Comparison of ENCODE assay signal across 17 cellular contexts in the genomic region with DNA sequence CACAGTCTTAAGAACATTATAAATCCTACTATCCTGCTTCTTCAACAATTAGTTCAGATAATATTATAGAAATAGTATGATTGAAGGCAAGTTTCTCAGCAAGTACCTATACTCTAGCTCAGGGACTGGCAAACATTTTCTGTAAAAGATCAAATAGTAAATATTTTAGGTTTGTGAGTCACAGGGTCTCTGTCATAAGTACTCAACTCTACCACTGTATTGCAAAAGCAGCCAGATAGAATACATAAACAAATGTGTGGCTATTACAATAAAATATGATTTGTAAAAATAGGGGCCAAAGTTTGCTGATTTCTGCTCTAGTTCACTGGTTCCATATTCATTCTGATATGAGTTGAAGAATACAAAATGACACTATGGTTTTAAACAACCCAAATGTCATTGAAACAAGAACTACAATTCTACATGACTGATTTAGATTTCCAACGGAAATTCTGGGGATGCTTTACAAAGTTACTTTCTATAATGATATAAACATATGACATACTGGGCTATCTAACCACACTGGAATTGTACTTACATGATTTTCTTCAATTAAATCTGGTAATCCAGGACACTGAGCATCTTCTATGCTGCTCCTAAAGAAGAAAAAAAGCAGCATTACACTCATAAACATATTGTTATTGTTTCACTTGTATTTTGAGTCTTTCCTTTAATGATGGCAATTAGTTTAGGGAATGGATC. TPM values are rescaled to one million over a fixed set of nuclear protein-coding genes. Genes with fewer than 3 reads are reported as not detected.
DNase-seq lines count a peak whose midpoint lies in the region; ATAC-seq lines count a peak whose summit lies in the region.
"Had no signal": no experiment of that assay in that cellular context is flagged by ENCODE, and none has a peak within 500 bp of the region (broad histone marks: within the 10 kb centered on the region; RNA-seq: fewer than 3 reads in every experiment).

No MANE protein-coding gene starts in this region.

- DNase-seq in GM03348 (ENCODE audit: low spot score), result peak; percentile 24
- peak; percentile 80 for DNase-seq in adipocyte (ENCODE audit: low read depth)
- DNase-seq in fibroblast of peridontal ligament (ENCODE audit: extremely low read depth), result peak; percentile 74
- DNase-seq in NCI-H748 (lab: John Stamatoyannopoulos, UW; ENCODE audit: unreplicated experiment), result no peak
- no peak for DNase-seq in NCI-H2227 (lab: John Stamatoyannopoulos, UW; ENCODE audit: unreplicated experiment)
- no peak for DNase-seq in stimulated activated naive B cell treated with anti-CD40 and anti-IgM and Interleukin-4, amounts not matched to agents 10 μg/mL and 1 μg/mL and 100 μg/mL, for 72 hours
- DNase-seq: C1 segment of cervical spinal cord, DMS 273 treated with DMSO at 0.1 percent for 48 hours, MM.1S, NCI-H1930, NCI-H2171 treated with DMSO at 0.1 percent for 48 hours, NCI-H510A, Peyer's patch, Right ventricle myocardium superior had no signal

- H3K9me3 Mint-ChIP-seq in stimulated activated naive B cell treated with anti-CD40 and anti-IgM and Interleukin-4, amounts not matched to agents 10 μg/mL and 1 μg/mL and 100 μg/mL, for 72 hours, result no peaks in the 10 kb centered on the region
- H3K9me3 Mint-ChIP-seq: GM23338 had no signal

- no peak overlapping the region for H3K27ac Mint-ChIP-seq in stimulated activated naive B cell treated with anti-CD40 and anti-IgM and Interleukin-4, amounts not matched to agents 10 μg/mL and 1 μg/mL and 100 μg/mL, for 72 hours
- H3K27ac Mint-ChIP-seq: GM23338 had no signal

- H3K4me3 Mint-ChIP-seq in stimulated activated naive B cell treated with anti-CD40 and anti-IgM and Interleukin-4, amounts not matched to agents 10 μg/mL and 1 μg/mL and 100 μg/mL, for 72 hours, result no peak overlapping the region
- H3K4me3 Mint-ChIP-seq: GM23338 had no signal

- H3K36me3 ChIP-seq in adipocyte (ENCODE audit: control insufficient read depth, insufficient read depth, low read length, severe bottlenecking), result peaks cover 6% of the 10 kb centered on the region
- H3K36me3 ChIP-seq in skeletal muscle satellite cell (ENCODE audit: insufficient read depth, low read length), result peaks cover 10% of the 10 kb centered on the region
- H3K36me3 ChIP-seq: Peyer's patch had no signal

- no peaks in the 10 kb centered on the region for H3K9me3 ChIP-seq in adipocyte (ENCODE audit: control insufficient read depth, low read length)
- no peaks in the 10 kb centered on the region for H3K9me3 ChIP-seq in skeletal muscle satellite cell (replicated peaks; ENCODE audit: low read length)
- H3K9me3 ChIP-seq: Peyer's patch had no signal

- no peaks in the 10 kb centered on the region for H3K27me3 Mint-ChIP-seq in stimulated activated naive B cell treated with anti-CD40 and anti-IgM and Interleukin-4, amounts not matched to agents 10 μg/mL and 1 μg/mL and 100 μg/mL, for 72 hours

- no peak overlapping the region for H3K9ac ChIP-seq in adipocyte (ENCODE audit: low read length)
- H3K9ac ChIP-seq in skeletal muscle satellite cell (ENCODE audit: low read depth, low read length), result peak overlapping the region; percentile 32
- H3K9ac ChIP-seq: KMS-11 had no signal

- ATAC-seq in stimulated activated naive B cell treated with anti-CD40 and anti-IgM and Interleukin-4, amounts not matched to agents 10 μg/mL and 1 μg/mL and 100 μg/mL, for 72 hours (replicated peaks), result no peak
- ATAC-seq: GM23338 had no signal

- H3K4me3 ChIP-seq in adipocyte (ENCODE audit: low read length) (no peak overlapping the region), skeletal muscle satellite cell (ENCODE audit: low read length) (no peak overlapping the region)
- H3K4me3 ChIP-seq: GM23338, Peyer's patch had no signal

- H3K36me3 Mint-ChIP-seq in stimulated activated naive B cell treated with anti-CD40 and anti-IgM and Interleukin-4, amounts not matched to agents 10 μg/mL and 1 μg/mL and 100 μg/mL, for 72 hours, result no peaks in the 10 kb centered on the region

- no peaks in the 10 kb centered on the region for H3K27me3 ChIP-seq in adipocyte (replicated peaks; ENCODE audit: control insufficient read depth, insufficient read depth, low read length)
- no peaks in the 10 kb centered on the region for H3K27me3 ChIP-seq in skeletal muscle satellite cell (ENCODE audit: control insufficient read depth, insufficient read depth, low read length)
- H3K27me3 ChIP-seq: Peyer's patch had no signal

- peaks cover 13% of the 10 kb centered on the region for H3K4me1 ChIP-seq in adipocyte (ENCODE audit: control insufficient read depth, insufficient read depth, low read length)
- H3K4me1 ChIP-seq in skeletal muscle satellite cell (ENCODE audit: control insufficient read depth, insufficient read depth, low read length), result peaks cover 13% of the 10 kb centered on the region
- H3K4me1 ChIP-seq: Peyer's patch had no signal

- peaks cover 0 to 2% of the 10 kb centered on the region in 2 donors for H3K4me1 Mint-ChIP-seq in stimulated activated naive B cell treated with anti-CD40 and anti-IgM and Interleukin-4, amounts not matched to agents 10 μg/mL and 1 μg/mL and 100 μg/mL, for 72 hours
- H3K4me1 Mint-ChIP-seq: GM23338 had no signal

- H3K4me2 ChIP-seq in skeletal muscle satellite cell (ENCODE audit: low read length), result peak overlapping the region; percentile 49
- H3K4me2 ChIP-seq: GM23338, KMS-11 had no signal

RNA-seq across cellular contexts. Expression of a gene that starts 23.2 kb away (rescaled TPM):
- total RNA-seq in skeletal muscle satellite cell (2012; rRNA removed), result 183 and 304 TPM in 2 replicates

RNA-seq across cellular contexts. Expression of a gene that starts 39.2 kb away (rescaled TPM):
- total RNA-seq in skeletal muscle satellite cell (2012; rRNA removed), result 22.1 and 24.7 TPM in 2 replicates

Comparison
In these comparisons a context has a peak if more than half of its experiments do, and no peak if none do; other contexts are left out.
1. DNase-seq: peak in GM03348 (single experiment), adipocyte (single experiment) and fibroblast of peridontal ligament (single experiment); none in NCI-H748 (single experiment), NCI-H2227 (single experiment) and stimulated activated naive B cell treated with anti-CD40 and anti-IgM and Interleukin-4, amounts not matched to agents 10 μg/mL and 1 μg/mL and 100 μg/mL, for 72 hours (single experiment).